In the genomic region with DNA sequence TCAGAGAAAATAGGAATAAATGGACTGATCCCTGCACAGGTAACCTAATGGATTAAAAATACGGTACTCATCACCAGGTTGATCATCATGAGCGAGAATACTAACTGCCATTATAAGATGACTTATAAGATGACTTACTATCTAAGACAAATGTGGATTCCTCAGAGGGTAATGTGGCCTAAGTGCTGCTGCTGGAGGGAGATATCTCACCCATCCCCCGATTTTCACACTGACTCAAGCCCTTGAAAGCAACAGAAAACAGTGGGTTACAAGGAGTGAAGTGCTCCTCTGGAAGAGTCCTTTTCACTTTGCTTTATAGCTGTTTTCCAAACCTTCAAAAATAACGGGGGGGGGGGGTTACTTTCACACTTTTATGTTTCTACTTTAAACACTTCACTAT, we compare ENCODE assay signal across 8 cellular contexts. TPM values are rescaled to one million over a fixed set of nuclear protein-coding genes. Genes with fewer than 3 reads are reported as not detected.
DNase-seq lines count a peak whose midpoint lies in the region; ATAC-seq and TF ChIP-seq lines count a peak whose summit lies in the region.

No MANE protein-coding gene starts in this region.

- TF ChIP-seq CTCF in Calu3 (IDR thresholded peaks at IDR 0.05; ENCODE audit: unreplicated experiment) (no peak), LNCaP clone FGC (IDR thresholded peaks at IDR 0.05; ENCODE audit: control insufficient read depth, extremely low read depth, insufficient read depth) (no peak), neural progenitor cell (IDR thresholded peaks at IDR 0.05) (no peak)

- H3F3A ChIP-seq in neural progenitor cell (ENCODE audit: low read depth) = peaks cover 15% of the 10 kb centered on the region

- CTCF ChIA-PET in Calu3 (lab: Charles Lee) = no interaction called here

- no peaks in the 10 kb centered on the region for H3K27me3 ChIP-seq in neural progenitor cell

- BruUV-seq in Calu3 (replicated peaks; lab: Mats Ljungman, UMichigan) = no TSS peak

- no peaks in the 10 kb centered on the region for H3K9me3 ChIP-seq in neural progenitor cell (ENCODE audit: low read depth)

- intact Hi-C loops in Calu3 (cut with micrococcal nuclease; ENCODE audit: unreplicated experiment) = no loop called here

- peak overlapping the region; percentile 96 for H3K4me3 ChIP-seq in LNCaP clone FGC (ENCODE audit: low read depth, low read length)
- peak overlapping the region; percentile 62 for H3K4me3 ChIP-seq in neural progenitor cell

- no peak for ATAC-seq in central memory CD8-positive, alpha-beta T cell (replicated peaks; ENCODE audit: extremely low read depth, poor library complexity, severe bottlenecking)
- ATAC-seq in GM19452 (IDR thresholded peaks at IDR 0.05; ENCODE audit: unreplicated experiment) = no peak

- H3K9me3 Mint-ChIP-seq in Calu3 (ENCODE audit: low read depth, unreplicated experiment) = no peaks in the 10 kb centered on the region
- H3K9me3 Mint-ChIP-seq in central memory CD8-positive, alpha-beta T cell = no peaks in the 10 kb centered on the region
- H3K9me3 Mint-ChIP-seq in neural progenitor cell = peaks cover 28% of the 10 kb centered on the region

- DNase-seq in Calu3 (no peak), LNCaP clone FGC (ENCODE audit: low read depth) (no peak), neural progenitor cell (ENCODE audit: low spot score) (peak; percentile 31), LoVo (ENCODE audit: low spot score) (no peak), cortex of kidney (lab: John Stamatoyannopoulos, UW) (no peak), OCI-M2 (lab: John Stamatoyannopoulos, UW; ENCODE audit: unreplicated experiment) (no peak)
- DNase-seq in central memory CD8-positive, alpha-beta T cell (ENCODE audit: low spot score in 2 of 2) = no peak

- H3K27ac Mint-ChIP-seq in Calu3 (ENCODE audit: unreplicated experiment) (no peak overlapping the region), neural progenitor cell (peak overlapping the region; percentile 96)
- peak overlapping the region; percentile 96 for H3K27ac Mint-ChIP-seq in central memory CD8-positive, alpha-beta T cell (ENCODE audit: low read depth)

- H3K79me2 ChIP-seq in neural progenitor cell (ENCODE audit: low read depth) = peaks cover 39% of the 10 kb centered on the region

- no peak overlapping the region for H3K27ac ChIP-seq in neural progenitor cell

- H3K4me1 ChIP-seq in neural progenitor cell = peaks cover 10% of the 10 kb centered on the region

- no peak overlapping the region for H2AFZ ChIP-seq in neural progenitor cell (replicated peaks)

- peak overlapping the region; percentile 84 for H3K4me3 Mint-ChIP-seq in Calu3 (ENCODE audit: low read depth, unreplicated experiment)
- H3K4me3 Mint-ChIP-seq in central memory CD8-positive, alpha-beta T cell = peak overlapping the region; percentile 94
- H3K4me3 Mint-ChIP-seq in neural progenitor cell = peak overlapping the region; percentile 99

- H3K4me1 Mint-ChIP-seq in Calu3 (ENCODE audit: low read depth, unreplicated experiment) (no peaks in the 10 kb centered on the region), neural progenitor cell (peaks cover 18% of the 10 kb centered on the region)
- peaks cover 31% of the 10 kb centered on the region for H3K4me1 Mint-ChIP-seq in central memory CD8-positive, alpha-beta T cell

- peak overlapping the region; percentile 56 for H3K9ac ChIP-seq in neural progenitor cell

- H3K36me3 Mint-ChIP-seq in Calu3 (ENCODE audit: insufficient read depth, unreplicated experiment) = peaks cover 13% of the 10 kb centered on the region
- peaks cover 7% of the 10 kb centered on the region for H3K36me3 Mint-ChIP-seq in central memory CD8-positive, alpha-beta T cell (ENCODE audit: insufficient read depth)
- peaks cover 21% of the 10 kb centered on the region for H3K36me3 Mint-ChIP-seq in neural progenitor cell

- peak overlapping the region; percentile 92 for H3K4me2 ChIP-seq in neural progenitor cell

- H3K27me3 Mint-ChIP-seq in Calu3 (ENCODE audit: unreplicated experiment) (no peaks in the 10 kb centered on the region), neural progenitor cell (ENCODE audit: insufficient read depth, low read depth) (peaks cover 4% of the 10 kb centered on the region)
- no peaks in the 10 kb centered on the region for H3K27me3 Mint-ChIP-seq in central memory CD8-positive, alpha-beta T cell

- no peaks in the 10 kb centered on the region for H3K36me3 ChIP-seq in neural progenitor cell

- no peaks in the 10 kb centered on the region for H4K20me1 ChIP-seq in neural progenitor cell (ENCODE audit: low read depth)

RNA-seq across cellular contexts. Expression of a gene that starts 0.9 kb away (rescaled TPM):
- total RNA-seq in Calu3 (2022) (10.0 and 14.5 TPM in 2 replicates), neural progenitor cell (ENCODE audit: low replicate concordance) (44.1 and 47.9 TPM in 2 replicates)

RNA-seq across cellular contexts. Expression of a gene that starts 47.4 kb away (rescaled TPM):
- total RNA-seq in Calu3 (2022) = 2.5 and 4.3 TPM in 2 replicates
- total RNA-seq in neural progenitor cell (ENCODE audit: low replicate concordance) = 1.4 and 3.3 TPM in 2 replicates

RNA-seq across cellular contexts. Expression of a gene that starts 54.0 kb away (rescaled TPM):
- total RNA-seq in Calu3 (2022) (not detected in 2 replicates), neural progenitor cell (ENCODE audit: low replicate concordance) (4.3 and 7.2 TPM in 2 replicates)
